In the genomic region with DNA sequence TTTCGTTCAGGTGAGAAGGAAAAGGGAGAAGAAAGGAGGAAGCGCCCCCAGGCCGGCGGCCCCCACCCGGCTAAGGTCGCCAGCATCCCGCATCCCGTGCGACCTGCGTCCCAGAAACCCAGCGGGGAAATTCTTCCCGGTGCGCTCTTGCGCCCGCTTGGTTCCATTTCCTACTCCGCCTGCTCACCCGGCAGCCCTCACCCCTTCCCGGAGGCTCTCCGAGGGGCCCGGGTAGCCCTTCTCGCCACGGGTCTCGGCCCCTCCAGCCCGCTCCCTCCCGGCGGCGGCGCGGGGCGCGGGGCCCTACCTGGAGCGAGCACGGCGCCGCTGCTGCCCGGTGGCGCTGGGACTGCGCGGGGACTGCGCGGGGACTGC, we compare ENCODE assay signal across 8 cellular contexts. TPM values are rescaled to one million over a fixed set of nuclear protein-coding genes. Genes with fewer than 3 reads are reported as not detected.
DNase-seq lines count a peak whose midpoint lies in the region; ATAC-seq, FAIRE-seq and TF ChIP-seq lines count a peak whose summit lies in the region.

Gene PRKCQ (minus strand): TSS at position 373 of the 375 bp plus-strand sequence. CDS start 65,141 bp downstream, outside the sequence.

- DNase-seq in 8988T, result peak; percentile 15
- DNase-seq in ascending aorta (ENCODE audit: low spot score in 2 of 2), result no peak
- no peak for DNase-seq in keratinocyte (ENCODE audit: low read depth, low spot score)
- no peak for DNase-seq in SHP77 (lab: John Stamatoyannopoulos, UW)
- DNase-seq in SKM-1 treated with dmso at 0.1 percent for 144 hours (lab: John Stamatoyannopoulos, UW; ENCODE audit: unreplicated experiment), result no peak

- peak within 1 kb of the TSS; percentile 66 to 78 for H3K4me3 ChIP-seq in ascending aorta
- H3K4me3 ChIP-seq in keratinocyte (ENCODE audit: control insufficient read depth in 2 of 3, extremely low read depth in 1 of 3, insufficient read depth in 2 of 3, low read depth in 1 of 3, low read length in 3 of 3), result peak within 1 kb of the TSS; percentile 52 to 81 (median 75)
- peak within 1 kb of the TSS; percentile 71 for H3K4me3 ChIP-seq in stomach smooth muscle (ENCODE audit: low read length in 2 of 2)

- H3K9me3 ChIP-seq in ascending aorta, result no peaks in the 10 kb centered on the region
- no peaks in the 10 kb centered on the region for H3K9me3 ChIP-seq in keratinocyte (ENCODE audit: control insufficient read depth, low read depth, low read length)
- no peaks in the 10 kb centered on the region for H3K9me3 ChIP-seq in stomach smooth muscle (ENCODE audit: control insufficient read depth in 2 of 2, low read length in 2 of 2)

- H3K27me3 ChIP-seq in ascending aorta (no peaks in the 10 kb centered on the region), keratinocyte (ENCODE audit: control insufficient read depth, extremely low read depth, insufficient read depth, low read length) (no peaks in the 10 kb centered on the region), stomach smooth muscle (ENCODE audit: control insufficient read depth in 1 of 2, insufficient read depth in 2 of 2, low read length in 2 of 2) (peaks cover 10 to 16% of the 10 kb centered on the region in 2 donors)

- peaks cover 2% of the 10 kb centered on the region for H3K79me2 ChIP-seq in keratinocyte (ENCODE audit: control insufficient read depth, insufficient read depth, low read length)

- intact Hi-C loops in ascending aorta (cut with DNase I), result no loop called here

- H3K4me1 ChIP-seq in ascending aorta (no peaks in the 10 kb centered on the region), keratinocyte (ENCODE audit: control insufficient read depth, extremely low read depth, insufficient read depth, low read length) (peaks cover 10% of the 10 kb centered on the region), stomach smooth muscle (ENCODE audit: control insufficient read depth, insufficient read depth, low read length) (peaks cover 6% of the 10 kb centered on the region)

- peak within 1 kb of the TSS; percentile 95 for H3K4me2 ChIP-seq in keratinocyte (ENCODE audit: control insufficient read depth, extremely low read depth, insufficient read depth, low read depth, low read length)

- H4K20me1 ChIP-seq in keratinocyte (ENCODE audit: control insufficient read depth, extremely low read depth, insufficient read depth, low read length), result no peaks in the 10 kb centered on the region

- H3K9me1 ChIP-seq in keratinocyte (ENCODE audit: control insufficient read depth, extremely low read depth, insufficient read depth, low read length), result no peaks in the 10 kb centered on the region

- ATAC-seq in GM18868 (IDR thresholded peaks at IDR 0.05; ENCODE audit: unreplicated experiment) (peak; percentile 22), HG03565 (IDR thresholded peaks at IDR 0.05; ENCODE audit: unreplicated experiment) (peak; percentile 8)

- no peak for FAIRE-seq in keratinocyte (lab: Jason Lieb, UNC)

- dilution Hi-C loops in keratinocyte (cut with MboI; ENCODE audit: extremely low pct_ligation_motif_present, low sequenced_read_pairs), result no loop called here

- no peak within 1 kb of the TSS for H3K27ac ChIP-seq in ascending aorta
- H3K27ac ChIP-seq in keratinocyte (ENCODE audit: control insufficient read depth, insufficient read depth, low read length), result peak within 1 kb of the TSS; percentile 37
- H3K27ac ChIP-seq in stomach smooth muscle (ENCODE audit: low read length), result no peak within 1 kb of the TSS

- TF ChIP-seq CTCF in ascending aorta (IDR thresholded peaks at IDR 0.05) (no peak), keratinocyte (optimal IDR thresholded peaks at IDR 0.05 in 1 of 3, IDR thresholded peaks at IDR 0.05 in 1 of 3, conservative IDR thresholded peaks at IDR 0.05 in 1 of 3; ENCODE audit: extremely low read depth in 1 of 3, insufficient read depth in 2 of 3, low read length in 3 of 3) (no peak)

- H2AFZ ChIP-seq in keratinocyte (ENCODE audit: control insufficient read depth, low read length), result peak within 1 kb of the TSS; percentile 56

- H3K36me3 ChIP-seq in ascending aorta (no peaks in the 10 kb centered on the region), keratinocyte (ENCODE audit: control insufficient read depth in 2 of 2, extremely low read depth in 1 of 2, insufficient read depth in 2 of 2, low read length in 2 of 2) (peaks cover 0 to 10% of the 10 kb centered on the region in 2 experiments), stomach smooth muscle (ENCODE audit: control insufficient read depth in 2 of 2, insufficient read depth in 2 of 2, low read length in 2 of 2) (no peaks in the 10 kb centered on the region)

- H3K9ac ChIP-seq in keratinocyte (ENCODE audit: control insufficient read depth, extremely low read depth, insufficient read depth, low read length) (peak within 1 kb of the TSS; percentile 67), stomach smooth muscle (ENCODE audit: low read length in 2 of 2) (peak within 1 kb of the TSS; percentile 5 to 58)

RNA-seq across cellular contexts. Expression of gene PRKCQ, which starts in this region (rescaled TPM):
- not detected for total RNA-seq in ascending aorta
- 4.9 to 7.5 TPM (median 7.2 TPM) in 3 replicates for polyA plus RNA-seq in keratinocyte
- 0.66 TPM for polyA plus RNA-seq in keratinocyte (2011; ENCODE audit: low read depth)
- polyA plus RNA-seq in keratinocyte (2011; cell fraction: cytosol; rRNA removed), result 5.3 and 6.6 TPM in 2 replicates
- 7.2 and 7.3 TPM in 2 replicates for polyA plus RNA-seq in keratinocyte (2011; cell fraction: nucleus; rRNA removed)
- polyA plus RNA-seq in keratinocyte (2012; ENCODE audit: low replicate concordance), result 0.83 and 5.4 TPM in 2 replicates
- 4.6 to 11.2 TPM (median 7.9 TPM) in 3 replicates for polyA minus RNA-seq in keratinocyte
- 5.6 TPM for polyA minus RNA-seq in keratinocyte (2011; cell fraction: cytosol; rRNA and poly(A)+ RNA removed)
- 4.9 and 8.7 TPM in 2 replicates for polyA minus RNA-seq in keratinocyte (2011; cell fraction: nucleus; rRNA and poly(A)+ RNA removed)
